ENCODE assay signal across 8 cellular contexts in the genomic region with DNA sequence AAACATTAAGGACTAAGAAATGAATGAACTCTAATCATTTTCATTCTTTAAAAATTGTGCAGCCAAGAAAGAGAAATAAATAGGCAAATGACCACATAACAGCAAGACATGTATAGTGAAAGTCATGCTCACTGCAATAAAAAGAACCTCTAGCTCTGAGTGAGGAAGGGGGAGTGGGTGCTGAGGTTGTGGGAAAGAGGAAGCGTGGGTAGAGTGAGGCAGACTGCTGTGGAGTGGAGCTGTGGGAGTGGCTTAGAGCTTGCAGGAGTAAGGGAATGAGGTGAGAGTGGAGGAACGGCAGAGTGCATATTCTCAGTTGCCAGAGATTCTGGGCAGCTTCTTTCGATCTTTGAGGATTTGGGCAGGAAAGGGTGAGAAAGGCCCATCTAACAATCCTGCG.
DNase-seq lines count a peak whose midpoint lies in the region; ATAC-seq lines count a peak whose summit lies in the region.

No MANE protein-coding gene starts in this region.

- H3K27ac Mint-ChIP-seq in T-helper 1 cell treated with Interleukin-12 subunit alpha and Interleukin-12 subunit beta and Interleukin-4 antibody, amounts not matched to agents 30 μg/mL and 1 μg/mL, for 36 hours = peak overlapping the region; percentile 93
- peak overlapping the region; percentile 59 to 91 for H3K27ac Mint-ChIP-seq in stimulated activated naive CD8-positive, alpha-beta T cell treated with anti-CD3 and anti-CD28 coated beads, Interleukin-15, amount 100 ng/mL, for 72 hours

- peaks cover 20% of the 10 kb centered on the region for H3K4me1 Mint-ChIP-seq in T-helper 1 cell treated with Interleukin-12 subunit alpha and Interleukin-12 subunit beta and Interleukin-4 antibody, amounts not matched to agents 30 μg/mL and 1 μg/mL, for 36 hours (ENCODE audit: low read depth)
- peaks cover 23% of the 10 kb centered on the region for H3K4me1 Mint-ChIP-seq in stimulated activated naive CD8-positive, alpha-beta T cell treated with anti-CD3 and anti-CD28 coated beads, Interleukin-15, amount 100 ng/mL, for 72 hours

- peak; percentile 49 for DNase-seq in activated CD4-positive, alpha-beta T cell treated with anti-CD3 and anti-CD28 coated beads for 48 hours
- DNase-seq in activated CD4-positive, alpha-beta T cell treated with anti-CD3 and anti-CD28 coated beads, Interleukin-2, amount 50 U/mL, for 1 hour = no peak
- DNase-seq in globus pallidus (ENCODE audit: low spot score) = peak; percentile 51
- peak in 1 of 2 donors; percentile 23 for DNase-seq in stimulated activated naive CD8-positive, alpha-beta T cell treated with anti-CD3 and anti-CD28 coated beads, Interleukin-15, amount 100 ng/mL, for 72 hours
- DNase-seq in NCI-H2029 (lab: John Stamatoyannopoulos, UW) = no peak
- DNase-seq in NCI-H69 (lab: John Stamatoyannopoulos, UW) = no peak

- H3K4me3 Mint-ChIP-seq in T-helper 1 cell treated with Interleukin-12 subunit alpha and Interleukin-12 subunit beta and Interleukin-4 antibody, amounts not matched to agents 30 μg/mL and 1 μg/mL, for 36 hours = peak overlapping the region; percentile 82
- H3K4me3 Mint-ChIP-seq in stimulated activated naive CD8-positive, alpha-beta T cell treated with anti-CD3 and anti-CD28 coated beads, Interleukin-15, amount 100 ng/mL, for 72 hours = peak overlapping the region; percentile 85 to 86

- H3K36me3 Mint-ChIP-seq in T-helper 1 cell treated with Interleukin-12 subunit alpha and Interleukin-12 subunit beta and Interleukin-4 antibody, amounts not matched to agents 30 μg/mL and 1 μg/mL, for 36 hours (ENCODE audit: low read depth) = no peaks in the 10 kb centered on the region

- peaks cover 6% of the 10 kb centered on the region for H3K27me3 Mint-ChIP-seq in T-helper 1 cell treated with Interleukin-12 subunit alpha and Interleukin-12 subunit beta and Interleukin-4 antibody, amounts not matched to agents 30 μg/mL and 1 μg/mL, for 36 hours (ENCODE audit: low read depth)
- no peaks in the 10 kb centered on the region for H3K27me3 Mint-ChIP-seq in stimulated activated naive CD8-positive, alpha-beta T cell treated with anti-CD3 and anti-CD28 coated beads, Interleukin-15, amount 100 ng/mL, for 72 hours

- ATAC-seq in stimulated activated naive CD8-positive, alpha-beta T cell treated with anti-CD3 and anti-CD28 coated beads, Interleukin-15, amount 100 ng/mL, for 72 hours = peak; percentile 83
- ATAC-seq in HG03108 (IDR thresholded peaks at IDR 0.05; ENCODE audit: unreplicated experiment) = no peak

- H3K9me3 Mint-ChIP-seq in T-helper 1 cell treated with Interleukin-12 subunit alpha and Interleukin-12 subunit beta and Interleukin-4 antibody, amounts not matched to agents 30 μg/mL and 1 μg/mL, for 36 hours = no peaks in the 10 kb centered on the region
- no peaks in the 10 kb centered on the region for H3K9me3 Mint-ChIP-seq in stimulated activated naive CD8-positive, alpha-beta T cell treated with anti-CD3 and anti-CD28 coated beads, Interleukin-15, amount 100 ng/mL, for 72 hours

Comparison
In these comparisons a context has a peak if more than half of its experiments do, and no peak if none do; other contexts are left out.
1. DNase-seq: peak in activated CD4-positive, alpha-beta T cell treated with anti-CD3 and anti-CD28 coated beads for 48 hours (single experiment) and globus pallidus (single experiment); none in activated CD4-positive, alpha-beta T cell treated with anti-CD3 and anti-CD28 coated beads, Interleukin-2, amount 50 U/mL, for 1 hour (single experiment), NCI-H2029 (single experiment) and NCI-H69 (single experiment).